Comparison of ENCODE assay signal across 23 cellular contexts in genomic region chr17:65324574-65324973, GRCh38.
"Had no signal": no experiment of that assay in that cellular context is flagged by ENCODE, and none has a peak within 500 bp of the region (broad histone marks: within the 10 kb centered on the region; RNA-seq: fewer than 3 reads in every experiment).

No MANE protein-coding gene starts in this region.

- H3K4me3 ChIP-seq: ascending aorta, esophagus squamous epithelium, heart right ventricle, lung, sigmoid colon, thoracic aorta, uterus had no signal

- ATAC-seq: left lobe of liver; natural killer cell; stimulated activated effector memory CD8-positive, alpha-beta T cell treated with anti-CD3 and anti-CD28 coated beads, Interleukin-12 subunit alpha, Interleukin-12 subunit beta, amount 100 ng/mL, for 72 hours had no signal

- H3K4me1 ChIP-seq: ascending aorta, esophagus squamous epithelium, sigmoid colon, uterus had no signal

- H3K27ac ChIP-seq: ascending aorta, epithelial cell of prostate, heart right ventricle, sigmoid colon, thoracic aorta, uterus, VCaP had no signal

- DNase-seq: activated CD4-positive, alpha-beta T cell treated with anti-CD3 and anti-CD28 coated beads for 48 hours; activated CD4-positive, alpha-beta T cell treated with anti-CD3 and anti-CD28 coated beads, Interleukin-2, amount 50 U/mL, for 48 hours; activated CD8-positive, alpha-beta memory T cell treated with anti-CD3 and anti-CD28 coated beads for 24 hours; activated effector memory CD4-positive, alpha-beta T cell treated with Interleukin-2 at 50 U/mL for 16 hours; activated naive CD4-positive, alpha-beta T cell treated with Interleukin-2 at 50 U/mL for 16 hours; activated naive CD8-positive, alpha-beta T cell treated with anti-CD3 and anti-CD28 coated beads, Interleukin-2, amount 10 ng/mL, durations not matched to agents 7 days and 5 days; caudate nucleus; esophagus squamous epithelium; mesendoderm; natural killer cell; small intestine; stimulated activated CD4-positive, alpha-beta T cell treated with anti-CD3 and anti-CD28 coated beads, Interleukin-4, amount 100 ng/mL, for 24 hours; T-helper 9 cell had no signal

- H3K9me3 ChIP-seq: ascending aorta, esophagus squamous epithelium, heart right ventricle, sigmoid colon, thoracic aorta, uterus had no signal

- H3K36me3 ChIP-seq: ascending aorta, esophagus squamous epithelium, heart right ventricle, sigmoid colon, thoracic aorta, uterus had no signal

- H3K27me3 ChIP-seq: ascending aorta, esophagus squamous epithelium, heart right ventricle, sigmoid colon, uterus had no signal
